7 cellular contexts compared by ENCODE assay signal in genomic region chr16:67279296-67280089, GRCh38. TPM values are rescaled to one million over a fixed set of nuclear protein-coding genes. Genes with fewer than 3 reads are reported as not detected.
DNase-seq lines count a peak whose midpoint lies in the region; ATAC-seq, FAIRE-seq and TF ChIP-seq lines count a peak whose summit lies in the region.

A gene with protein sequence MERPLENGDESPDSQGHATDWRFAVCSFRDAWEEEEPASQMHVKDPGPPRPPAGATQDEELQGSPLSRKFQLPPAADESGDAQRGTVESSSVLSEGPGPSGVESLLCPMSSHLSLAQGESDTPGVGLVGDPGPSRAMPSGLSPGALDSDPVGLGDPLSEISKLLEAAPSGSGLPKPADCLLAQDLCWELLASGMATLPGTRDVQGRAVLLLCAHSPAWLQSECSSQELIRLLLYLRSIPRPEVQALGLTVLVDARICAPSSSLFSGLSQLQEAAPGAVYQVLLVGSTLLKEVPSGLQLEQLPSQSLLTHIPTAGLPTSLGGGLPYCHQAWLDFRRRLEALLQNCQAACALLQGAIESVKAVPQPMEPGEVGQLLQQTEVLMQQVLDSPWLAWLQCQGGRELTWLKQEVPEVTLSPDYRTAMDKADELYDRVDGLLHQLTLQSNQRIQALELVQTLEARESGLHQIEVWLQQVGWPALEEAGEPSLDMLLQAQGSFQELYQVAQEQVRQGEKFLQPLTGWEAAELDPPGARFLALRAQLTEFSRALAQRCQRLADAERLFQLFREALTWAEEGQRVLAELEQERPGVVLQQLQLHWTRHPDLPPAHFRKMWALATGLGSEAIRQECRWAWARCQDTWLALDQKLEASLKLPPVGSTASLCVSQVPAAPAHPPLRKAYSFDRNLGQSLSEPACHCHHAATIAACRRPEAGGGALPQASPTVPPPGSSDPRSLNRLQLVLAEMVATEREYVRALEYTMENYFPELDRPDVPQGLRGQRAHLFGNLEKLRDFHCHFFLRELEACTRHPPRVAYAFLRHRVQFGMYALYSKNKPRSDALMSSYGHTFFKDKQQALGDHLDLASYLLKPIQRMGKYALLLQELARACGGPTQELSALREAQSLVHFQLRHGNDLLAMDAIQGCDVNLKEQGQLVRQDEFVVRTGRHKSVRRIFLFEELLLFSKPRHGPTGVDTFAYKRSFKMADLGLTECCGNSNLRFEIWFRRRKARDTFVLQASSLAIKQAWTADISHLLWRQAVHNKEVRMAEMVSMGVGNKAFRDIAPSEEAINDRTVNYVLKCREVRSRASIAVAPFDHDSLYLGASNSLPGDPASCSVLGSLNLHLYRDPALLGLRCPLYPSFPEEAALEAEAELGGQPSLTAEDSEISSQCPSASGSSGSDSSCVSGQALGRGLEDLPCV (plus strand): TSS chr16:67279532. CDS start chr16:67280045, 513 bp downstream.

- H3K9me3 ChIP-seq in keratinocyte (ENCODE audit: control insufficient read depth, low read depth, low read length), result no peaks in the 10 kb centered on the region

- no peaks in the 10 kb centered on the region for H3K36me3 ChIP-seq in keratinocyte (ENCODE audit: control insufficient read depth in 2 of 2, extremely low read depth in 1 of 2, insufficient read depth in 2 of 2, low read length in 2 of 2)

- peak within 1 kb of the TSS; percentile 65 for H3K9ac ChIP-seq in keratinocyte (ENCODE audit: control insufficient read depth, extremely low read depth, insufficient read depth, low read length)

- no peaks in the 10 kb centered on the region for H4K20me1 ChIP-seq in keratinocyte (ENCODE audit: control insufficient read depth, extremely low read depth, insufficient read depth, low read length)

- peak within 1 kb of the TSS; percentile 59 for H3K4me2 ChIP-seq in keratinocyte (ENCODE audit: control insufficient read depth, extremely low read depth, insufficient read depth, low read depth, low read length)

- peak within 1 kb of the TSS; percentile 22 for H2AFZ ChIP-seq in keratinocyte (ENCODE audit: control insufficient read depth, low read length)

- H3K79me2 ChIP-seq in keratinocyte (ENCODE audit: control insufficient read depth, insufficient read depth, low read length), result no peaks in the 10 kb centered on the region

- peak; percentile 93 for TF ChIP-seq CTCF in GM12874 (IDR thresholded peaks at IDR 0.05; ENCODE audit: insufficient read depth, low read depth, low read length)
- TF ChIP-seq CTCF in VCaP (conservative IDR thresholded peaks at IDR 0.05), result peak; percentile 81
- peak; percentile 27 for TF ChIP-seq CTCF in cardiac fibroblast (IDR thresholded peaks at IDR 0.05; ENCODE audit: low read depth, low read length)
- peak; percentile 38 to 82 (median 72) for TF ChIP-seq CTCF in keratinocyte (optimal IDR thresholded peaks at IDR 0.05 in 1 of 3, IDR thresholded peaks at IDR 0.05 in 1 of 3, conservative IDR thresholded peaks at IDR 0.05 in 1 of 3; ENCODE audit: extremely low read depth in 1 of 3, insufficient read depth in 2 of 3, low read length in 3 of 3)

- dilution Hi-C loops in keratinocyte (cut with MboI; ENCODE audit: extremely low pct_ligation_motif_present, low sequenced_read_pairs), result no loop called here

- H3K27ac ChIP-seq in VCaP (peak within 1 kb of the TSS; percentile 71; the same call in 1 of the 2 replicates), keratinocyte (ENCODE audit: control insufficient read depth, insufficient read depth, low read length) (no peak within 1 kb of the TSS)

- ATAC-seq in HG02763 (IDR thresholded peaks at IDR 0.05; ENCODE audit: unreplicated experiment), result peak; percentile 80

- DNase-seq in NCI-H2107 (lab: John Stamatoyannopoulos, UW) (peak; percentile 17), cardiac fibroblast (ENCODE audit: low read depth in 2 of 2) (peak; percentile 53 to 68), keratinocyte (ENCODE audit: low read depth, low spot score) (no peak)
- DNase-seq in stimulated activated CD4-positive, alpha-beta T cell treated with anti-CD3 and anti-CD28 coated beads, Interleukin-1b, Interleukin-23, amount 100 ng/mL, for 24 hours (ENCODE audit: low read depth in 4 of 4, low spot score in 1 of 4), result peak; percentile 44 to 81 (median 70)

- peaks cover 23% of the 10 kb centered on the region for H3K4me1 ChIP-seq in keratinocyte (ENCODE audit: control insufficient read depth, extremely low read depth, insufficient read depth, low read length)

- no peaks in the 10 kb centered on the region for H3K9me1 ChIP-seq in keratinocyte (ENCODE audit: control insufficient read depth, extremely low read depth, insufficient read depth, low read length)

- FAIRE-seq in keratinocyte (lab: Jason Lieb, UNC), result no peak

- H3K4me3 ChIP-seq in cardiac fibroblast (replicated peaks in 1 of 2; ENCODE audit: low read depth in 2 of 2, low read length in 2 of 2) (peak within 1 kb of the TSS; percentile 36 to 50), keratinocyte (ENCODE audit: control insufficient read depth in 2 of 3, extremely low read depth in 1 of 3, insufficient read depth in 2 of 3, low read depth in 1 of 3, low read length in 3 of 3) (peak within 1 kb of the TSS; percentile 29 to 63 (median 47))

- H3K27me3 ChIP-seq in keratinocyte (ENCODE audit: control insufficient read depth, extremely low read depth, insufficient read depth, low read length), result peaks cover 49% of the 10 kb centered on the region

RNA-seq across cellular contexts. Expression of the gene that starts here (rescaled TPM):
- 0.80 to 4.3 TPM (median 1.3 TPM) in 3 replicates for polyA plus RNA-seq in keratinocyte
- 0.94 TPM for polyA plus RNA-seq in keratinocyte (2011; ENCODE audit: low read depth)
- 0.68 and 1.3 TPM in 2 replicates for polyA plus RNA-seq in keratinocyte (2011; cell fraction: cytosol; rRNA removed)
- 7.1 and 9.7 TPM in 2 replicates for polyA plus RNA-seq in keratinocyte (2011; cell fraction: nucleus; rRNA removed)
- 0.60 and 4.4 TPM in 2 replicates for polyA plus RNA-seq in keratinocyte (2012; ENCODE audit: low replicate concordance)
- polyA minus RNA-seq in keratinocyte, result 1.4 to 4.9 TPM (median 2.5 TPM) in 3 replicates
- polyA minus RNA-seq in keratinocyte (2011; cell fraction: cytosol; rRNA and poly(A)+ RNA removed), result 7.7 TPM
- polyA minus RNA-seq in keratinocyte (2011; cell fraction: nucleus; rRNA and poly(A)+ RNA removed), result 2.5 and 2.6 TPM in 2 replicates

Comparison
In these comparisons a context has a peak if more than half of its experiments do, and no peak if none do; other contexts are left out.
1. CTCF ChIP-seq: peak in every context shown above with its lines; median percentile 93 in GM12874; 81 in VCaP; 72 in keratinocyte; 27 in cardiac fibroblast.